ENCODE assay signal across 15 cellular contexts in the genomic region with DNA sequence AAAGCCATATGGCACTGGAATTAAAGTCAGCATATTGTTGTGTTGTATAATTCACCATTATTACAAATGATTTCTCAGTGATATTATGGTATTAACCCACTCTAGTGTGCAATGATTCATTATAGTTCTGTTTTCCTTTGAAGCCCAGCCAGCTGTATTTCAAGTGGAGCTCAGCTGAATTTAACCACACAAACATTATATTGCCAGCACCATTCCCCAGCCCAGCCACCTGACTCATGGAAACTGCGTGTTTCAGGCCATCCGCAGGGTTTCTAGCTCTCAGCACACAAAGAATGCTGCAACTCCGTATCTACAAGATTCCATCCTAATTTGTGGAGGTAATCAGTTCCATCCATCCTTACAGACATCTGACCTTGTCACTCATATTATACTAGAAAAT.
DNase-seq lines count a peak whose midpoint lies in the region; ATAC-seq and TF ChIP-seq lines count a peak whose summit lies in the region.
"Had no signal": no experiment of that assay in that cellular context is flagged by ENCODE, and none has a peak within 500 bp of the region (broad histone marks: within the 10 kb centered on the region; RNA-seq: fewer than 3 reads in every experiment).

No MANE protein-coding gene starts in this region.

- no peak overlapping the region for H3K4me3 ChIP-seq in PC-3 (ENCODE audit: low read length)
- no peak overlapping the region for H3K4me3 ChIP-seq in kidney epithelial cell (ENCODE audit: low read depth, low read length)
- H3K4me3 ChIP-seq: adrenal gland; BLaER1 treated with 17β-estradiol and CSF1 and Interleukin-3, amounts not matched to agents 10 nM and 100 nM had no signal

- no peaks in the 10 kb centered on the region for H3K9me2 ChIP-seq in PC-3 (replicated peaks; ENCODE audit: low read length)

- H3K27me3 Mint-ChIP-seq in activated CD8-positive, alpha-beta memory T cell treated with anti-CD3 and anti-CD28 coated beads, Interleukin-2, amount 10 ng/mL, durations not matched to agents 7 days and 5 days: no peaks in the 10 kb centered on the region
- H3K27me3 Mint-ChIP-seq in T-helper 2 cell treated with Interferon-gamma antibody and Interleukin-4, amounts not matched to agents 5 μg/mL and 100 μg/mL, for 36 hours (ENCODE audit: low read depth): no peaks in the 10 kb centered on the region

- no peaks in the 10 kb centered on the region for H3F3A ChIP-seq in PC-3 (ENCODE audit: low read length, unreplicated experiment)

- in situ Hi-C loops in G401 (cut with HindIII; ENCODE audit: low sequenced_read_pairs): no loop called here

- no peak overlapping the region for H3K9ac ChIP-seq in PC-3 (ENCODE audit: low read length)
- H3K9ac ChIP-seq: BLaER1 treated with 17β-estradiol and CSF1 and Interleukin-3, amounts not matched to agents 10 nM and 100 nM; parathyroid adenoma had no signal

- CTCF ChIA-PET in PC-3 (lab: Charles Lee): interaction anchor here (0.6 kb wide), 1 partner anchor 155 kb away, joined by 3 read pairs; no protein-coding TSS in a partner anchor
- CTCF ChIA-PET in activated CD8-positive, alpha-beta memory T cell treated with anti-CD3 and anti-CD28 coated beads, Interleukin-2, amount 10 ng/mL, durations not matched to agents 7 days and 5 days (lab: Charles Lee): no interaction called here

- no peak overlapping the region for H3K4me2 ChIP-seq in PC-3 (ENCODE audit: low read length)
- H3K4me2 ChIP-seq: BLaER1 treated with 17β-estradiol and CSF1 and Interleukin-3, amounts not matched to agents 10 nM and 100 nM had no signal

- no peaks in the 10 kb centered on the region for H3K4me1 Mint-ChIP-seq in activated CD8-positive, alpha-beta memory T cell treated with anti-CD3 and anti-CD28 coated beads, Interleukin-2, amount 10 ng/mL, durations not matched to agents 7 days and 5 days
- H3K4me1 Mint-ChIP-seq in T-helper 2 cell treated with Interferon-gamma antibody and Interleukin-4, amounts not matched to agents 5 μg/mL and 100 μg/mL, for 36 hours (ENCODE audit: low read depth): no peaks in the 10 kb centered on the region

- no peak overlapping the region for H3K27ac ChIP-seq in PC-3 (ENCODE audit: low read length)
- H3K27ac ChIP-seq: adrenal gland; BLaER1 treated with 17β-estradiol and CSF1 and Interleukin-3, amounts not matched to agents 10 nM and 100 nM; parathyroid adenoma had no signal

- no peaks in the 10 kb centered on the region for H3K36me3 Mint-ChIP-seq in activated CD8-positive, alpha-beta memory T cell treated with anti-CD3 and anti-CD28 coated beads, Interleukin-2, amount 10 ng/mL, durations not matched to agents 7 days and 5 days
- H3K36me3 Mint-ChIP-seq in T-helper 2 cell treated with Interferon-gamma antibody and Interleukin-4, amounts not matched to agents 5 μg/mL and 100 μg/mL, for 36 hours (ENCODE audit: low read depth): no peaks in the 10 kb centered on the region

- no peak for TF ChIP-seq CTCF in PC-3 (conservative IDR thresholded peaks at IDR 0.05; ENCODE audit: low read depth, low read length)
- TF ChIP-seq CTCF in kidney epithelial cell (IDR thresholded peaks at IDR 0.05; ENCODE audit: insufficient read depth, low read length, poor library complexity, severe bottlenecking): no peak

- no peaks in the 10 kb centered on the region for H3K9me3 Mint-ChIP-seq in activated CD8-positive, alpha-beta memory T cell treated with anti-CD3 and anti-CD28 coated beads, Interleukin-2, amount 10 ng/mL, durations not matched to agents 7 days and 5 days (ENCODE audit: low read depth)
- H3K9me3 Mint-ChIP-seq in T-helper 2 cell treated with Interferon-gamma antibody and Interleukin-4, amounts not matched to agents 5 μg/mL and 100 μg/mL, for 36 hours: no peaks in the 10 kb centered on the region
- H3K9me3 Mint-ChIP-seq: effector memory CD8-positive, alpha-beta T cell had no signal

- intact Hi-C loops in PC-3 (cut with micrococcal nuclease): no loop called here

- ATAC-seq in PC-3 (peak; percentile 27; the same call in 1 of the 2 replicates), GM19395 (IDR thresholded peaks at IDR 0.05; ENCODE audit: unreplicated experiment) (no peak)
- ATAC-seq in activated CD8-positive, alpha-beta memory T cell treated with anti-CD3 and anti-CD28 coated beads, Interleukin-2, amount 10 ng/mL, durations not matched to agents 7 days and 5 days: no peak
- ATAC-seq: effector memory CD8-positive, alpha-beta T cell had no signal

- H3K27ac Mint-ChIP-seq in activated CD8-positive, alpha-beta memory T cell treated with anti-CD3 and anti-CD28 coated beads, Interleukin-2, amount 10 ng/mL, durations not matched to agents 7 days and 5 days: no peak overlapping the region
- no peak overlapping the region for H3K27ac Mint-ChIP-seq in T-helper 2 cell treated with Interferon-gamma antibody and Interleukin-4, amounts not matched to agents 5 μg/mL and 100 μg/mL, for 36 hours
- H3K27ac Mint-ChIP-seq: effector memory CD8-positive, alpha-beta T cell had no signal

- no peak overlapping the region for H2AFZ ChIP-seq in PC-3 (ENCODE audit: low read length)
- H2AFZ ChIP-seq: parathyroid adenoma had no signal

- H4K20me1 ChIP-seq in PC-3 (ENCODE audit: low read length): no peaks in the 10 kb centered on the region
- H4K20me1 ChIP-seq: BLaER1 treated with 17β-estradiol and CSF1 and Interleukin-3, amounts not matched to agents 10 nM and 100 nM had no signal

- no peaks in the 10 kb centered on the region for H3K4me1 ChIP-seq in PC-3 (ENCODE audit: insufficient read depth, low read length)
- H3K4me1 ChIP-seq: adrenal gland; BLaER1 treated with 17β-estradiol and CSF1 and Interleukin-3, amounts not matched to agents 10 nM and 100 nM; parathyroid adenoma had no signal

- DNase-seq in DMS153 (lab: John Stamatoyannopoulos, UW) (peak; percentile 44), NCI-H1417 treated with DMSO at 0.1 percent for 48 hours (lab: John Stamatoyannopoulos, UW) (peak; percentile 5), PC-3 (no peak), kidney epithelial cell (ENCODE audit: low read depth) (peak; percentile 7), G401 (ENCODE audit: low spot score) (no peak)
- DNase-seq in activated CD8-positive, alpha-beta memory T cell treated with anti-CD3 and anti-CD28 coated beads, Interleukin-2, amount 10 ng/mL, durations not matched to agents 7 days and 5 days: no peak
- DNase-seq in T-helper 2 cell treated with Interferon-gamma antibody and Interleukin-4, amounts not matched to agents 5 μg/mL and 100 μg/mL, for 36 hours (ENCODE audit: low spot score): no peak
- DNase-seq: activated CD8-positive, alpha-beta memory T cell treated with anti-CD3 and anti-CD28 coated beads, Interleukin-2, amount 50 U/mL, for 48 hours; effector memory CD8-positive, alpha-beta T cell; stimulated activated CD4-positive, alpha-beta T cell treated with anti-CD3 and anti-CD28 coated beads, Interleukin-2, amount 100 ng/mL, for 24 hours; stimulated activated naive CD4-positive, alpha-beta T cell treated with Interleukin-2 at 50 U/mL for 16 hours had no signal

- H3K9me3 ChIP-seq in PC-3 (ENCODE audit: low read length): no peaks in the 10 kb centered on the region
- H3K9me3 ChIP-seq: adrenal gland; BLaER1 treated with 17β-estradiol and CSF1 and Interleukin-3, amounts not matched to agents 10 nM and 100 nM had no signal

- no peak overlapping the region for H3K4me3 Mint-ChIP-seq in activated CD8-positive, alpha-beta memory T cell treated with anti-CD3 and anti-CD28 coated beads, Interleukin-2, amount 10 ng/mL, durations not matched to agents 7 days and 5 days
- no peak overlapping the region for H3K4me3 Mint-ChIP-seq in T-helper 2 cell treated with Interferon-gamma antibody and Interleukin-4, amounts not matched to agents 5 μg/mL and 100 μg/mL, for 36 hours
- H3K4me3 Mint-ChIP-seq: effector memory CD8-positive, alpha-beta T cell had no signal

- no peaks in the 10 kb centered on the region for H3K79me2 ChIP-seq in PC-3 (ENCODE audit: low read length)
- H3K79me2 ChIP-seq: parathyroid adenoma had no signal

- POLR2A ChIA-PET in PC-3 (lab: Charles Lee; ENCODE audit: unreplicated experiment): no interaction called here

- BruUV-seq in PC-3 (replicated peaks; lab: Mats Ljungman, UMichigan): no TSS peak

- H3K36me3 ChIP-seq in PC-3 (ENCODE audit: low read depth, low read length) (no peaks in the 10 kb centered on the region), kidney epithelial cell (ENCODE audit: control insufficient read depth, insufficient read depth, low read length) (no peaks in the 10 kb centered on the region)
- H3K36me3 ChIP-seq: adrenal gland; BLaER1 treated with 17β-estradiol and CSF1 and Interleukin-3, amounts not matched to agents 10 nM and 100 nM had no signal

- H3K27me3 ChIP-seq in PC-3 (ENCODE audit: low read length): no peaks in the 10 kb centered on the region
- H3K27me3 ChIP-seq in kidney epithelial cell (ENCODE audit: control insufficient read depth, insufficient read depth, low read length): no peaks in the 10 kb centered on the region
- H3K27me3 ChIP-seq: adrenal gland; BLaER1 treated with 17β-estradiol and CSF1 and Interleukin-3, amounts not matched to agents 10 nM and 100 nM had no signal

Comparison
In these comparisons a context has a peak if more than half of its experiments do, and no peak if none do; other contexts are left out.
1. DNase-seq: peak in DMS153 (single experiment), NCI-H1417 treated with DMSO at 0.1 percent for 48 hours (single experiment) and kidney epithelial cell (single experiment); none in PC-3 (single experiment), G401 (single experiment), activated CD8-positive, alpha-beta memory T cell treated with anti-CD3 and anti-CD28 coated beads, Interleukin-2, amount 10 ng/mL, durations not matched to agents 7 days and 5 days (single experiment) and T-helper 2 cell treated with Interferon-gamma antibody and Interleukin-4, amounts not matched to agents 5 μg/mL and 100 μg/mL, for 36 hours (single experiment).